In genomic region chr9:101354143-101354764, GRCh38 we compare ENCODE assay signal across 1 cellular context.
TF ChIP-seq lines count a peak whose summit lies in the region.

No MANE protein-coding gene starts in this region.

TF ChIP-seq in WTC11, 78 proteins besides CTCF, POLR2A, EP300 and RAD21 (continued from another document):
- TF ChIP-seq SMAD3 (CRISPR knock-in tag; IDR thresholded peaks at IDR 0.05; ENCODE audit: borderline replicate concordance) = no peak
- TF ChIP-seq E2F4 (CRISPR knock-in tag; IDR thresholded peaks at IDR 0.05; ENCODE audit: borderline replicate concordance, low read depth) = no peak
- no peak for TF ChIP-seq NFE2L1 (CRISPR knock-in tag; IDR thresholded peaks at IDR 0.05)
- TF ChIP-seq, protein P1, sequence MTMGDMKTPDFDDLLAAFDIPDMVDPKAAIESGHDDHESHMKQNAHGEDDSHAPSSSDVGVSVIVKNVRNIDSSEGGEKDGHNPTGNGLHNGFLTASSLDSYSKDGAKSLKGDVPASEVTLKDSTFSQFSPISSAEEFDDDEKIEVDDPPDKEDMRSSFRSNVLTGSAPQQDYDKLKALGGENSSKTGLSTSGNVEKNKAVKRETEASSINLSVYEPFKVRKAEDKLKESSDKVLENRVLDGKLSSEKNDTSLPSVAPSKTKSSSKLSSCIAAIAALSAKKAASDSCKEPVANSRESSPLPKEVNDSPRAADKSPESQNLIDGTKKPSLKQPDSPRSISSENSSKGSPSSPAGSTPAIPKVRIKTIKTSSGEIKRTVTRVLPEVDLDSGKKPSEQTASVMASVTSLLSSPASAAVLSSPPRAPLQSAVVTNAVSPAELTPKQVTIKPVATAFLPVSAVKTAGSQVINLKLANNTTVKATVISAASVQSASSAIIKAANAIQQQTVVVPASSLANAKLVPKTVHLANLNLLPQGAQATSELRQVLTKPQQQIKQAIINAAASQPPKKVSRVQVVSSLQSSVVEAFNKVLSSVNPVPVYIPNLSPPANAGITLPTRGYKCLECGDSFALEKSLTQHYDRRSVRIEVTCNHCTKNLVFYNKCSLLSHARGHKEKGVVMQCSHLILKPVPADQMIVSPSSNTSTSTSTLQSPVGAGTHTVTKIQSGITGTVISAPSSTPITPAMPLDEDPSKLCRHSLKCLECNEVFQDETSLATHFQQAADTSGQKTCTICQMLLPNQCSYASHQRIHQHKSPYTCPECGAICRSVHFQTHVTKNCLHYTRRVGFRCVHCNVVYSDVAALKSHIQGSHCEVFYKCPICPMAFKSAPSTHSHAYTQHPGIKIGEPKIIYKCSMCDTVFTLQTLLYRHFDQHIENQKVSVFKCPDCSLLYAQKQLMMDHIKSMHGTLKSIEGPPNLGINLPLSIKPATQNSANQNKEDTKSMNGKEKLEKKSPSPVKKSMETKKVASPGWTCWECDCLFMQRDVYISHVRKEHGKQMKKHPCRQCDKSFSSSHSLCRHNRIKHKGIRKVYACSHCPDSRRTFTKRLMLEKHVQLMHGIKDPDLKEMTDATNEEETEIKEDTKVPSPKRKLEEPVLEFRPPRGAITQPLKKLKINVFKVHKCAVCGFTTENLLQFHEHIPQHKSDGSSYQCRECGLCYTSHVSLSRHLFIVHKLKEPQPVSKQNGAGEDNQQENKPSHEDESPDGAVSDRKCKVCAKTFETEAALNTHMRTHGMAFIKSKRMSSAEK (CRISPR knock-in tag; IDR thresholded peaks at IDR 0.05; ENCODE audit: borderline replicate concordance) = no peak
- no peak for TF ChIP-seq NR2C2 (CRISPR knock-in tag; IDR thresholded peaks at IDR 0.05)
